1 cellular context compared by ENCODE assay signal in genomic region chr10:11539191-11539868, GRCh38.
A peak's percentile ranks its signal among the peaks of the same experiment; 100 is the strongest.
TF ChIP-seq lines count a peak whose summit lies in the region.

No MANE protein-coding gene starts in this region.

TF ChIP-seq in K562, 482 proteins besides CTCF, POLR2A, EP300 and RAD21 (continued from another document and continues in another):
- TF ChIP-seq ZBTB5 (IDR thresholded peaks at IDR 0.05) (no peak), ZNF740 (CRISPR knock-in tag; IDR thresholded peaks at IDR 0.05) (no peak), ZNF740 (tag; IDR thresholded peaks at IDR 0.05) (no peak), EP400 (IDR thresholded peaks at IDR 0.05) (peak; percentile 50), GABPA (tag; conservative IDR thresholded peaks at IDR 0.05; ENCODE audit: low read depth) (no peak), MAX (CRISPR knock-in tag; IDR thresholded peaks at IDR 0.05) (peak; percentile 22; the same call in 1 of the 2 replicates), ETV5 (CRISPR knock-in tag; IDR thresholded peaks at IDR 0.05; ENCODE audit: low read depth) (no peak), NR2C2 (CRISPR knock-in tag; IDR thresholded peaks at IDR 0.05) (no peak), NR2C2 (tag; IDR thresholded peaks at IDR 0.05) (peak; percentile 68; the same call in 1 of the 2 replicates), KDM1A (IDR thresholded peaks at IDR 0.05) (peak in 1 of 2 experiments; percentile 36; a peak in 2 of 4 replicates), DPF2 (IDR thresholded peaks at IDR 0.05) (peak; percentile 82), CBFA2T3 (IDR thresholded peaks at IDR 0.05) (peak; percentile 60), ZNF274 (IDR thresholded peaks at IDR 0.05; ENCODE audit: borderline replicate concordance, low read depth, low read length) (no peak), JUND (IDR thresholded peaks at IDR 0.05; ENCODE audit: borderline replicate concordance, low read depth, low read length) (peak; percentile 82; the same call in 1 of the 2 replicates), JUND (tag; IDR thresholded peaks at IDR 0.05; ENCODE audit: borderline replicate concordance, low read depth, low read length) (peak; percentile 81), DDX20 (tag; IDR thresholded peaks at IDR 0.05; ENCODE audit: low read depth) (no peak), HDAC8 (tag; IDR thresholded peaks at IDR 0.05) (no peak), RFX7 (CRISPR knock-in tag; IDR thresholded peaks at IDR 0.05) (no peak), POLR3G (IDR thresholded peaks at IDR 0.05; ENCODE audit: extremely low read depth, insufficient read length, insufficient replicate concordance) (no peak), MTA1 (IDR thresholded peaks at IDR 0.05; ENCODE audit: borderline replicate concordance) (no peak), ZNF280A (IDR thresholded peaks at IDR 0.05; ENCODE audit: low read depth, partially characterized antibody) (no peak), TRIM24 (IDR thresholded peaks at IDR 0.05) (peak; percentile 54 to 82; a peak in 3 of 4 replicates), NONO (IDR thresholded peaks at IDR 0.05; ENCODE audit: low read depth in 2 of 2, low read length in 1 of 2) (no peak), PKNOX1 (IDR thresholded peaks at IDR 0.05) (peak; percentile 84), PBX2 (CRISPR knock-in tag; IDR thresholded peaks at IDR 0.05; ENCODE audit: low read depth) (no peak), PBX2 (tag; conservative IDR thresholded peaks at IDR 0.05; ENCODE audit: low read depth) (peak; percentile 28; the same call in 1 of the 2 replicates), HNRNPL (IDR thresholded peaks at IDR 0.05; ENCODE audit: low read depth, low read length) (no peak), ZNF398 (CRISPR knock-in tag; IDR thresholded peaks at IDR 0.05) (no peak), ZNF316 (IDR thresholded peaks at IDR 0.05) (no peak), ZNF384 (IDR thresholded peaks at IDR 0.05; ENCODE audit: low read depth, low read length) (no peak), ATF3 (IDR thresholded peaks at IDR 0.05) (peak; percentile 98), ATF3 (CRISPR knock-in tag; conservative IDR thresholded peaks at IDR 0.05) (peak; percentile 61; the same call in 1 of the 2 replicates), ZNF583 (CRISPR knock-in tag; IDR thresholded peaks at IDR 0.05) (no peak), ZBED1 (IDR thresholded peaks at IDR 0.05) (no peak), LEF1 (IDR thresholded peaks at IDR 0.05) (peak; percentile 55; the same call in 1 of the 2 replicates), SMARCE1 (IDR thresholded peaks at IDR 0.05) (peak; percentile 72; the same call in 1 of the 2 replicates), ZNF23 (CRISPR knock-in tag; IDR thresholded peaks at IDR 0.05) (no peak), JUN (IDR thresholded peaks at IDR 0.05; ENCODE audit: borderline replicate concordance, low read depth, low read length) (peak; percentile 85), JUN (CRISPR knock-in tag; IDR thresholded peaks at IDR 0.05; ENCODE audit: borderline replicate concordance) (0 out of 2 replicates have a peak, but pooled peaks have one; percentile 82), MLX (CRISPR knock-in tag; conservative IDR thresholded peaks at IDR 0.05) (no peak), ARHGAP35 (IDR thresholded peaks at IDR 0.05; ENCODE audit: partially characterized antibody) (no peak), TSHZ1 (CRISPR knock-in tag; IDR thresholded peaks at IDR 0.05) (no peak), HBP1 (CRISPR knock-in tag; IDR thresholded peaks at IDR 0.05) (no peak), MEF2A (IDR thresholded peaks at IDR 0.05; ENCODE audit: control insufficient read depth, low read depth, low read length) (no peak), SAFB2 (IDR thresholded peaks at IDR 0.05; ENCODE audit: borderline replicate concordance, low read depth, low read length, severe bottlenecking) (no peak), EGR1 (conservative IDR thresholded peaks at IDR 0.05) (peak; percentile 52), MNT (conservative IDR thresholded peaks at IDR 0.05) (peak in 1 of 2 experiments; percentile 5; a peak in 1 of 4 replicates)
